Comparison of ENCODE assay signal across 8 cellular contexts in the genomic region with DNA sequence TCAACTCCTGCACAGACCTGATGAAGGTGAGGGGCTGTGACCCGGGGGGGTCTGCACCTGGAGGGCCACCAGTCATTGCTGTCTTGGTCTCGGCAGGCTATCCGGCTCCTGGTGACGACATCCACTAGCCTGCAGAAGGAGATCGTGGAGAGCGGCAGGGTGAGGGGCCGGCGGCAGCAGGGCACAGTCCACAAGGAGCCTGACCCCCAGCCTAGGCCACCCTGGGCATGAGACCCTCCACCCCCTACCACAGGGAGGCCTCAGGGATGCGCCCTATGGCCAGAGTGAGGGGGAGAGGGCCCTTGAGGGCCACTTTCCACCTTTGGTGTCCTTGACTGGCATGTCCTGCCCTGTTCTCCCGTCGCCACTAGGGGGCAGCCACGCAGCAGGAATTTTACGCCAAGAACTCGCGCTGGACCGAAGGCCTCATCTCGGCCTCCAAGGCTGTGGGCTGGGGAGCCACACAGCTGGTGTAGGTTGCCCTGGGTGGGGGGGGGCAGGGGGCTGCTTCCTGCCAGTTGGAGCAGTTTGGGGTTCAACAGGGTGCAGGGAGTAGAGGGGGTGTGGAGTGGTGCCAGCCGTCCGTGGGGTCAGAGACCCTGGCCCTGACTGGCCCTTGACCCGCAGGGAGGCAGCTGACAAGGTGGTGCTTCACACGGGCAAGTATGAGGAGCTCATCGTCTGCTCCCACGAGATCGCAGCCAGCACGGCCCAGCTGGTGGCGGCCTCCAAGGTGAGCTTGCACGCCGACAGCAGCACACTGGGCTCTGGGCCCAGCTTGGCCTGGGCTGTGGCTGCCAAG. TPM values are rescaled to one million over a fixed set of nuclear protein-coding genes. Genes with fewer than 3 reads are reported as not detected.
A peak's percentile ranks its signal among the peaks of the same experiment; 100 is the strongest.
DNase-seq lines count a peak whose midpoint lies in the region; ATAC-seq and TF ChIP-seq lines count a peak whose summit lies in the region.

No MANE protein-coding gene starts in this region.

- H2BK5ac ChIP-seq in H9 (ENCODE audit: insufficient read length, low read length), result no peak overlapping the region

- ATAC-seq in HG03045 (IDR thresholded peaks at IDR 0.05; ENCODE audit: unreplicated experiment), result no peak

- no peaks in the 10 kb centered on the region for H3K79me1 ChIP-seq in H9 (ENCODE audit: insufficient read depth, low read depth, low read length, poor library complexity, severe bottlenecking)

- no peak overlapping the region for H3K4me3 ChIP-seq in BLaER1 treated with 17β-estradiol and CSF1 and Interleukin-3, amounts not matched to agents 10 nM and 100 nM
- no peak overlapping the region for H3K4me3 ChIP-seq in lower leg skin (ENCODE audit: low read depth, poor library complexity, severe bottlenecking)

- peaks cover 32% of the 10 kb centered on the region for H3K27me3 Mint-ChIP-seq in H9 (ENCODE audit: low read depth)

- H3K4me1 ChIP-seq in BLaER1 treated with 17β-estradiol and CSF1 and Interleukin-3, amounts not matched to agents 10 nM and 100 nM, result peaks cover 31 to 76% (median 63%) of the 10 kb centered on the region in 10 experiments
- H3K4me1 ChIP-seq in H9 (ENCODE audit: insufficient read depth, low read length), result no peaks in the 10 kb centered on the region

- H3K23me2 ChIP-seq in H9 (ENCODE audit: insufficient read length, low read depth, low read length, poor library complexity, severe bottlenecking), result no peaks in the 10 kb centered on the region

- no peak overlapping the region for H3K4ac ChIP-seq in H9 (ENCODE audit: low read depth, low read length)

- WGBS in H9 (ENCODE audit: extremely low coverage, insufficient read length, low lambda C conversion rate), result no CpG with 5 or more reads among the region's 28 CpGs
- 21 to 33% methylated on average over 13 to 21 of the region's 28 CpGs for WGBS in lower leg skin, 2 donors

- no peak overlapping the region for H2BK15ac ChIP-seq in H9 (ENCODE audit: low read depth, low read length)

- DNase-seq in H9 (peak; percentile 87), NCI-H510A treated with DMSO at 0.1 percent for 48 hours (lab: John Stamatoyannopoulos, UW) (peak; percentile 75), dedifferentiated amniotic fluid mesenchymal stem cell (ENCODE audit: extremely low spot score) (peak; percentile 75), lower leg skin (ENCODE audit: low spot score in 2 of 2) (peak; percentile 76 to 97)
- DNase-seq in activated CD4-positive, alpha-beta T cell treated with anti-CD3 and anti-CD28 coated beads, Interleukin-2, amount 50 U/mL, for 48 hours, result peak; percentile 88 to 90
- peak; percentile 72 for DNase-seq in stimulated activated CD8-positive, alpha-beta memory T cell treated with anti-CD3 and anti-CD28 coated beads, Interleukin-12 subunit alpha, Interleukin-12 subunit beta, amount 100 ng/mL, for 1 hour (ENCODE audit: low read depth)

- H2BK120ac ChIP-seq in H9 (ENCODE audit: low read depth, low read length, poor library complexity, severe bottlenecking), result no peak overlapping the region

- H4K5ac ChIP-seq in H9 (ENCODE audit: insufficient read length, low read depth, low read length), result no peak overlapping the region

- H3T11ph ChIP-seq in H9 (ENCODE audit: low read length), result no peak overlapping the region

- H3K56ac ChIP-seq in H9 (ENCODE audit: insufficient read length, low read depth, low read length), result no peak overlapping the region

- H3K27ac ChIP-seq in BLaER1 treated with 17β-estradiol and CSF1 and Interleukin-3, amounts not matched to agents 10 nM and 100 nM, result 0 out of 22 replicates have a peak overlapping the region, but pooled peaks of 2 of the 11 experiments have one; percentile 15 to 39
- no peak overlapping the region for H3K27ac ChIP-seq in H9 (ENCODE audit: insufficient read length, low read depth, low read length)

- intact Hi-C loops in lower leg skin (cut with DNase I; ENCODE audit: low total_unique reads), result loop anchor here (2.0 kb wide), 1 partner anchor 89 kb away; no protein-coding TSS in a partner anchor

- no peaks in the 10 kb centered on the region for H3K9me3 ChIP-seq in BLaER1 treated with 17β-estradiol and CSF1 and Interleukin-3, amounts not matched to agents 10 nM and 100 nM (replicated peaks in 1 of 11)
- H3K9me3 ChIP-seq in H9 (ENCODE audit: control insufficient read depth, low read depth, low read length), result no peaks in the 10 kb centered on the region

- no peak overlapping the region for H4K91ac ChIP-seq in H9 (ENCODE audit: insufficient read length, low read depth, low read length)

- H3K9me3 Mint-ChIP-seq in H9, result no peaks in the 10 kb centered on the region

- peaks cover 0 to 2% of the 10 kb centered on the region in 2 experiments; a peak in 1 of 4 replicates for H3K4me1 Mint-ChIP-seq in H9

- H4K8ac ChIP-seq in H9 (replicated peaks; ENCODE audit: insufficient read length, low read depth, low read length), result no peak overlapping the region

- no peak overlapping the region for H2AFZ ChIP-seq in H9 (ENCODE audit: low read length)

- peak overlapping the region; percentile 55 to 92 (median 78); a peak in 21 of 22 replicates for H3K4me2 ChIP-seq in BLaER1 treated with 17β-estradiol and CSF1 and Interleukin-3, amounts not matched to agents 10 nM and 100 nM
- H3K4me2 ChIP-seq in H9 (ENCODE audit: insufficient read depth, insufficient read length, low read length), result no peak overlapping the region

- no peak overlapping the region for H3K14ac ChIP-seq in H9 (ENCODE audit: insufficient read depth, low read length)

- H3K9ac ChIP-seq in BLaER1 treated with 17β-estradiol and CSF1 and Interleukin-3, amounts not matched to agents 10 nM and 100 nM, result peak overlapping the region in 3 of 11 experiments; percentile 13 to 47 (median 35); a peak in 4 of 22 replicates
- H3K9ac ChIP-seq in H9 (ENCODE audit: extremely low read depth, insufficient read length, low read length), result no peak overlapping the region

- no peak overlapping the region for H2BK20ac ChIP-seq in H9 (ENCODE audit: low read depth, low read length, poor library complexity, severe bottlenecking)

- no peak overlapping the region for H3K18ac ChIP-seq in H9 (ENCODE audit: insufficient read length, low read depth, low read length)

- peaks cover 0 to 14% (median 0%) of the 10 kb centered on the region in 11 experiments; a peak in 2 of 22 replicates for H3K27me3 ChIP-seq in BLaER1 treated with 17β-estradiol and CSF1 and Interleukin-3, amounts not matched to agents 10 nM and 100 nM
- H3K27me3 ChIP-seq in H9 (ENCODE audit: insufficient read depth, low read length), result no peaks in the 10 kb centered on the region

- H2AK5ac ChIP-seq in H9 (ENCODE audit: insufficient read length, low read length), result no peak overlapping the region

- peaks cover 9 to 73% (median 61%) of the 10 kb centered on the region in 11 experiments; a peak in 21 of 22 replicates for H4K20me1 ChIP-seq in BLaER1 treated with 17β-estradiol and CSF1 and Interleukin-3, amounts not matched to agents 10 nM and 100 nM
- no peaks in the 10 kb centered on the region for H4K20me1 ChIP-seq in H9 (ENCODE audit: control insufficient read depth, insufficient read depth, insufficient read length)

- no peak overlapping the region for H3K23ac ChIP-seq in H9 (ENCODE audit: insufficient read length, low read depth, low read length)

- TF ChIP-seq CTCF in H9 (conservative IDR thresholded peaks at IDR 0.05) (peak; percentile 90), lower leg skin (IDR thresholded peaks at IDR 0.05) (peak in 1 of 3 donors; percentile 58)

- no peak overlapping the region for H2BK12ac ChIP-seq in H9 (ENCODE audit: insufficient read length, low read depth, low read length)

- H3K4me3 Mint-ChIP-seq in H9, result peak overlapping the region in 1 of 2 experiments; percentile 32; a peak in 1 of 5 replicates

- peaks cover 0 to 6% (median 0%) of the 10 kb centered on the region in 3 experiments; a peak in 3 of 7 replicates for H3K36me3 Mint-ChIP-seq in H9 (ENCODE audit: insufficient read depth in 1 of 3, low read depth in 3 of 3)

- no peak for TF ChIP-seq POLR2A in lower leg skin (IDR thresholded peaks at IDR 0.05)

- H3K27ac Mint-ChIP-seq in H9, result no peak overlapping the region

- H3K36me3 ChIP-seq in BLaER1 treated with 17β-estradiol and CSF1 and Interleukin-3, amounts not matched to agents 10 nM and 100 nM, result peaks cover 8 to 59% (median 12%) of the 10 kb centered on the region in 11 experiments; a peak in 20 of 22 replicates

- H3K79me2 ChIP-seq in H9 (ENCODE audit: insufficient read depth, low read length), result no peaks in the 10 kb centered on the region

RNA-seq across cellular contexts. Expression of a gene that starts 25.0 kb away (rescaled TPM):
- total RNA-seq in H9 (2021) (17.4 and 20.0 TPM in 2 replicates), lower leg skin (100 to 1,000 TPM; 188 to 342 (median 248) TPM)

RNA-seq across cellular contexts. Expression of a gene that starts 35.7 kb away (rescaled TPM):
- total RNA-seq in H9 (2021), result 12.3 and 12.9 TPM in 2 replicates
- 10 to 100 TPM; 27.7 to 47.8 (median 42.3) TPM for total RNA-seq in lower leg skin
